ENCODE assay signal across 8 cellular contexts in genomic region chr2:202375006-202375610, GRCh38. TPM values are rescaled to one million over a fixed set of nuclear protein-coding genes. Genes with fewer than 3 reads are reported as not detected.
DNase-seq lines count a peak whose midpoint lies in the region; ATAC-seq and TF ChIP-seq lines count a peak whose summit lies in the region.

No MANE protein-coding gene starts in this region.

- no peaks in the 10 kb centered on the region for H3K27me3 Mint-ChIP-seq in progenitor cell of endocrine pancreas

- H3K27ac Mint-ChIP-seq in progenitor cell of endocrine pancreas = peak overlapping the region; percentile 99

- H3K4me3 ChIP-seq in HFF-Myc (replicated peaks; ENCODE audit: low read depth, low read length) (peak overlapping the region; percentile 91), right atrium auricular region (peak overlapping the region; percentile 66 to 71), uterus (peak overlapping the region; percentile 84 to 92)

- H3K4me1 ChIP-seq in right atrium auricular region = peaks cover 0 to 22% of the 10 kb centered on the region in 2 donors
- H3K4me1 ChIP-seq in uterus = no peaks in the 10 kb centered on the region

- H3K36me3 ChIP-seq in right atrium auricular region (no peaks in the 10 kb centered on the region), uterus (no peaks in the 10 kb centered on the region)

- H3K27ac ChIP-seq in angular gyrus (ENCODE audit: low read depth, low read length) = peak overlapping the region; percentile 78
- H3K27ac ChIP-seq in right atrium auricular region = peak overlapping the region; percentile 94 to 97
- H3K27ac ChIP-seq in uterus = peak overlapping the region; percentile 98 to 99

- TF ChIP-seq CTCF in HFF-Myc (IDR thresholded peaks at IDR 0.05; ENCODE audit: low read depth, low read length, missing control alignments) = no peak
- TF ChIP-seq CTCF in right atrium auricular region (IDR thresholded peaks at IDR 0.05) = no peak
- TF ChIP-seq CTCF in progenitor cell of endocrine pancreas (IDR thresholded peaks at IDR 0.05; ENCODE audit: unreplicated experiment) = no peak
- TF ChIP-seq CTCF in uterus (IDR thresholded peaks at IDR 0.05) = no peak

- no peaks in the 10 kb centered on the region for H3K36me3 Mint-ChIP-seq in progenitor cell of endocrine pancreas (ENCODE audit: insufficient read depth)

- intact Hi-C loops in uterus (cut with DNase I; ENCODE audit: low total_unique reads) = no loop called here

- no peak for TF ChIP-seq POLR2A in uterus (IDR thresholded peaks at IDR 0.05)

- H3K27me3 ChIP-seq in right atrium auricular region = no peaks in the 10 kb centered on the region
- no peaks in the 10 kb centered on the region for H3K27me3 ChIP-seq in uterus

- ATAC-seq in SK-N-SH treated with all-trans-retinoic acid at 6 μM for 48 hours = peak; percentile 24
- ATAC-seq in GM19467 (IDR thresholded peaks at IDR 0.05; ENCODE audit: unreplicated experiment) = no peak

- peaks cover 14% of the 10 kb centered on the region for H3K4me1 Mint-ChIP-seq in progenitor cell of endocrine pancreas (ENCODE audit: low read depth)

- DNase-seq in Ammon's horn (ENCODE audit: low spot score) = peak; percentile 68
- DNase-seq in HFF-Myc (ENCODE audit: extremely low read depth, low read depth) = peak; percentile 47
- no peak for DNase-seq in right atrium auricular region (ENCODE audit: low spot score)
- peak; percentile 39 for DNase-seq in progenitor cell of endocrine pancreas (ENCODE audit: low spot score, unreplicated experiment)
- DNase-seq in uterus = peak; percentile 69 to 71

- H3K4me3 Mint-ChIP-seq in progenitor cell of endocrine pancreas (ENCODE audit: low read depth) = peak overlapping the region; percentile 100

- H3K9me3 ChIP-seq in right atrium auricular region (no peaks in the 10 kb centered on the region), uterus (no peaks in the 10 kb centered on the region)

- H3K9me3 Mint-ChIP-seq in progenitor cell of endocrine pancreas (ENCODE audit: low read depth) = no peaks in the 10 kb centered on the region

TF ChIP-seq in SK-N-SH treated with all-trans-retinoic acid at 6 μM for 48 hours, 23 proteins besides CTCF, POLR2A, EP300 and RAD21:
- TF ChIP-seq TOX (CRISPR knock-in tag; IDR thresholded peaks at IDR 0.05; ENCODE audit: borderline replicate concordance) (no peak), CSRNP3 (CRISPR knock-in tag; IDR thresholded peaks at IDR 0.05) (no peak), CREB5 (CRISPR knock-in tag; IDR thresholded peaks at IDR 0.05; ENCODE audit: low read depth) (no peak), PPARA (CRISPR knock-in tag; IDR thresholded peaks at IDR 0.05; ENCODE audit: borderline replicate concordance) (no peak), TCF4 (CRISPR knock-in tag; IDR thresholded peaks at IDR 0.05; ENCODE audit: borderline replicate concordance) (no peak), ESRRG (CRISPR knock-in tag; IDR thresholded peaks at IDR 0.05) (no peak), ISL1 (CRISPR knock-in tag; IDR thresholded peaks at IDR 0.05) (0 out of 2 replicates have a peak, but pooled peaks have one; percentile 15), GLIS3 (CRISPR knock-in tag; IDR thresholded peaks at IDR 0.05) (no peak)

RNA-seq across cellular contexts. Expression of gene BMPR2, which starts 1.0 kb away (rescaled TPM):
- total RNA-seq in right atrium auricular region = 10 to 100 TPM; 55.0 to 68.5 TPM
- 36.7 and 39.3 TPM in 2 replicates for total RNA-seq in progenitor cell of endocrine pancreas
- 100 to 1,000 TPM in 1 of 4 donors, 10 to 100 TPM in 3; 38.7 to 101 (median 62.3) TPM for total RNA-seq in uterus
